ENCODE assay signal across 20 cellular contexts in genomic region chr10:95450188-95450587, GRCh38.
"Had no signal": no experiment of that assay in that cellular context is flagged by ENCODE, and none has a peak within 500 bp of the region (broad histone marks: within the 10 kb centered on the region; RNA-seq: fewer than 3 reads in every experiment).

No MANE protein-coding gene starts in this region.

- H3K4me3 ChIP-seq: cardiac muscle cell, mucosa of descending colon, neural progenitor cell, SK-N-MC, suprapubic skin, upper lobe of right lung had no signal

- H3K27me3 Mint-ChIP-seq: activated naive CD8-positive, alpha-beta T cell; progenitor cell of endocrine pancreas had no signal

- H3K27ac ChIP-seq: cardiac muscle cell, epithelial cell of prostate, neural progenitor cell, SK-N-MC, suprapubic skin, upper lobe of right lung had no signal

- H3K36me3 ChIP-seq: cardiac muscle cell, neural progenitor cell, suprapubic skin, upper lobe of right lung had no signal

- H3K4me1 ChIP-seq: neural progenitor cell had no signal

- H3K27ac Mint-ChIP-seq: activated naive CD8-positive, alpha-beta T cell; activated T-cell treated with anti-CD3 and anti-CD28 coated beads, Interleukin-2, amount 50 U/mL, for 72 hours; endodermal cell; naive thymus-derived CD4-positive, alpha-beta T cell; neural progenitor cell; progenitor cell of endocrine pancreas had no signal

- H3K27me3 ChIP-seq: cardiac muscle cell, neural progenitor cell, suprapubic skin, upper lobe of right lung had no signal

- ATAC-seq: activated T-cell treated with anti-CD3 and anti-CD28 coated beads, Interleukin-2, amount 50 U/mL, for 72 hours; mucosa of descending colon; naive thymus-derived CD4-positive, alpha-beta T cell; stimulated activated naive CD8-positive, alpha-beta T cell treated with anti-CD3 and anti-CD28 coated beads, Interleukin-15, Interleukin-2, amounts not matched to agents 100 U/mL and 50 U/mL, for 24 hours; upper lobe of right lung had no signal

- H3K9me3 Mint-ChIP-seq: activated T-cell treated with anti-CD3 and anti-CD28 coated beads, Interleukin-2, amount 50 U/mL, for 72 hours; endodermal cell; naive thymus-derived CD4-positive, alpha-beta T cell; neural progenitor cell had no signal

- H3K9ac ChIP-seq: neural progenitor cell had no signal

- DNase-seq: activated CD4-positive, alpha-beta T cell treated with anti-CD3 and anti-CD28 coated beads, Interleukin-2, amount 50 U/mL, for 4 hours; activated gamma-delta T cell; activated T-cell treated with anti-CD3 and anti-CD28 coated beads, Interleukin-2, amount 50 U/mL, for 72 hours; endodermal cell; foreskin melanocyte; head of caudate nucleus; mesenchymal stem cell; mucosa of descending colon; naive thymus-derived CD4-positive, alpha-beta T cell; stimulated activated CD4-positive, alpha-beta T cell treated with anti-CD3 and anti-CD28 coated beads, Interleukin-12 subunit alpha, Interleukin-12 subunit beta, amount 100 ng/mL, for 4 hours; stimulated activated CD4-positive, alpha-beta T cell treated with anti-CD3 and anti-CD28 coated beads, Interleukin-1b, Interleukin-23, amount 100 ng/mL, for 48 hours; stimulated activated naive CD8-positive, alpha-beta T cell treated with anti-CD3 and anti-CD28 coated beads, Interleukin-15, Interleukin-2, amounts not matched to agents 100 U/mL and 50 U/mL, for 24 hours; upper lobe of right lung had no signal

- H3K9me3 ChIP-seq: mucosa of descending colon, suprapubic skin, upper lobe of right lung had no signal

- H3K4me3 Mint-ChIP-seq: activated naive CD8-positive, alpha-beta T cell; activated T-cell treated with anti-CD3 and anti-CD28 coated beads, Interleukin-2, amount 50 U/mL, for 72 hours; endodermal cell; naive thymus-derived CD4-positive, alpha-beta T cell; neural progenitor cell had no signal

- H3K36me3 Mint-ChIP-seq: activated naive CD8-positive, alpha-beta T cell; naive thymus-derived CD4-positive, alpha-beta T cell; neural progenitor cell had no signal
